Comparison of ENCODE assay signal across 11 cellular contexts in genomic region chr20:38043512-38044300, GRCh38. TPM values are rescaled to one million over a fixed set of nuclear protein-coding genes. Genes with fewer than 3 reads are reported as not detected.
A peak's percentile ranks its signal among the peaks of the same experiment; 100 is the strongest.
DNase-seq lines count a peak whose midpoint lies in the region; ATAC-seq and TF ChIP-seq lines count a peak whose summit lies in the region.
"Had no signal": no experiment of that assay in that cellular context is flagged by ENCODE, and none has a peak within 500 bp of the region (broad histone marks: within the 10 kb centered on the region; RNA-seq: fewer than 3 reads in every experiment).

No MANE protein-coding gene starts in this region.

- H3K4me3 ChIP-seq in kidney epithelial cell (ENCODE audit: low read depth, low read length) = no peak overlapping the region

- peaks cover 17% of the 10 kb centered on the region for H3K36me3 Mint-ChIP-seq in HFFc6 (ENCODE audit: low read depth)
- H3K36me3 Mint-ChIP-seq in activated naive CD8-positive, alpha-beta T cell treated with anti-CD3 and anti-CD28 coated beads for 36 hours = peaks cover 25% of the 10 kb centered on the region

- DNase-seq in 8988T (peak; percentile 57), HFFc6 (peak; percentile 90), kidney epithelial cell (ENCODE audit: low read depth) (peak; percentile 73), germinal center (ENCODE audit: low spot score) (no peak), globus pallidus (ENCODE audit: low spot score) (no peak), NCI-H1105 (lab: John Stamatoyannopoulos, UW) (no peak)
- DNase-seq in activated naive CD8-positive, alpha-beta T cell treated with anti-CD3 and anti-CD28 coated beads for 36 hours = peak; percentile 24
- DNase-seq: COR-L47, NCI-H748 treated with DMSO at 0.1 percent for 48 hours had no signal

- no peaks in the 10 kb centered on the region for H3K27me3 Mint-ChIP-seq in HFFc6 (ENCODE audit: insufficient read depth)
- H3K27me3 Mint-ChIP-seq in activated naive CD8-positive, alpha-beta T cell treated with anti-CD3 and anti-CD28 coated beads for 36 hours = no peaks in the 10 kb centered on the region

- H3K4me3 Mint-ChIP-seq in HFFc6 = peak overlapping the region; percentile 52
- no peak overlapping the region for H3K4me3 Mint-ChIP-seq in activated naive CD8-positive, alpha-beta T cell treated with anti-CD3 and anti-CD28 coated beads for 36 hours
- H3K4me3 Mint-ChIP-seq: neural crest cell had no signal

- ATAC-seq in GM21367 (IDR thresholded peaks at IDR 0.05; ENCODE audit: unreplicated experiment) = no peak

- peaks cover 37% of the 10 kb centered on the region for H3K4me1 Mint-ChIP-seq in HFFc6 (ENCODE audit: low read depth)
- H3K4me1 Mint-ChIP-seq in activated naive CD8-positive, alpha-beta T cell treated with anti-CD3 and anti-CD28 coated beads for 36 hours = peaks cover 37% of the 10 kb centered on the region

- H3K27me3 ChIP-seq in kidney epithelial cell (ENCODE audit: control insufficient read depth, insufficient read depth, low read length) = no peaks in the 10 kb centered on the region

- H3K36me3 ChIP-seq in kidney epithelial cell (ENCODE audit: control insufficient read depth, insufficient read depth, low read length) = no peaks in the 10 kb centered on the region

- peak overlapping the region; percentile 84 for H3K27ac Mint-ChIP-seq in HFFc6
- no peak overlapping the region for H3K27ac Mint-ChIP-seq in activated naive CD8-positive, alpha-beta T cell treated with anti-CD3 and anti-CD28 coated beads for 36 hours

- no peaks in the 10 kb centered on the region for H3K9me3 Mint-ChIP-seq in HFFc6
- no peaks in the 10 kb centered on the region for H3K9me3 Mint-ChIP-seq in activated naive CD8-positive, alpha-beta T cell treated with anti-CD3 and anti-CD28 coated beads for 36 hours
- H3K9me3 Mint-ChIP-seq: neural crest cell had no signal

- TF ChIP-seq CTCF in HFFc6 (IDR thresholded peaks at IDR 0.05) (peak; percentile 44), kidney epithelial cell (IDR thresholded peaks at IDR 0.05; ENCODE audit: insufficient read depth, low read length, poor library complexity, severe bottlenecking) (no peak)

RNA-seq across cellular contexts. Expression of gene RPRD1B, which starts 10.2 kb away (rescaled TPM):
- total RNA-seq in HFFc6 (2021; fragmentation: NEBNext Ultra II Directional; extraction: Animal tissue kit (Norgen Biotek cat#: 25700)) = 10 to 100 TPM; 15.9 to 20.2 (median 19.2) TPM
- total RNA-seq in activated naive CD8-positive, alpha-beta T cell treated with anti-CD3 and anti-CD28 coated beads for 36 hours = 10 to 100 TPM; 37.6 to 42.7 TPM
- 12.7 and 21.1 TPM in 2 replicates for total RNA-seq in kidney epithelial cell

RNA-seq across cellular contexts. Expression of gene TTI1, which starts 10.4 kb away (rescaled TPM):
- 10 to 100 TPM; 11.8 to 17.9 (median 14.1) TPM for total RNA-seq in HFFc6 (2021; fragmentation: NEBNext Ultra II Directional; extraction: Animal tissue kit (Norgen Biotek cat#: 25700))
- 10 to 100 TPM; 38.1 to 40.7 TPM for total RNA-seq in activated naive CD8-positive, alpha-beta T cell treated with anti-CD3 and anti-CD28 coated beads for 36 hours
- 18.8 and 26.3 TPM in 2 replicates for total RNA-seq in kidney epithelial cell

Comparison
In these comparisons a context has a peak if more than half of its experiments do, and no peak if none do; other contexts are left out.
1. DNase-seq: peak in 8988T (single experiment), HFFc6 (single experiment), activated naive CD8-positive, alpha-beta T cell treated with anti-CD3 and anti-CD28 coated beads for 36 hours (single experiment) and kidney epithelial cell (single experiment); none in germinal center (single experiment), globus pallidus (single experiment) and NCI-H1105 (single experiment).